27 cellular contexts compared by ENCODE assay signal in the genomic region with DNA sequence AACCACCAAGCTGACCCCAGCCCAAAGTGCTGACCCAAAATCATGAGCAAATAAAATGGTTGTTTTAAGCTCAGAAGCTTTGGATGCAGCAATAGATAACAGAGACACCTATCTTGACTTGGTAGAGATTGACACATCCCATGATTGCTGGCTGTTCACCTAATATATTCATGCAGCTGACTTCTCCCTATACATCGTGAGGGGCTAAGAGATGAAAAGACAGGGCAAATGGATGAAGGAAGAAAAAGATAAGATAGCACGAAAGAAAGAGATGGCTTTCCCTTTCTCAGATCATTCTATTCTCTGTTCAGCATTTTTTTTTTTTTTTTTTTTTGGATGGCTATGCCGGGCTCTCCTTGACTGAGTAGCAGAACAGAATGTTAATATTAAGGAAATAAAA.
"Had no signal": no experiment of that assay in that cellular context is flagged by ENCODE, and none has a peak within 500 bp of the region (broad histone marks: within the 10 kb centered on the region; RNA-seq: fewer than 3 reads in every experiment).

No MANE protein-coding gene starts in this region.

- H3K27ac Mint-ChIP-seq: stimulated activated effector memory CD8-positive, alpha-beta T cell treated with anti-CD3 and anti-CD28 coated beads, Interleukin-12 subunit alpha, Interleukin-12 subunit beta, amount 100 ng/mL, for 72 hours; stimulated activated memory B cell treated with anti-CD40 and anti-IgM and Interleukin-4, amounts not matched to agents 10 μg/mL and 1 μg/mL and 100 μg/mL, for 72 hours; stimulated activated naive B cell treated with anti-CD40 and anti-IgM and Interleukin-4, amounts not matched to agents 10 μg/mL and 1 μg/mL and 100 μg/mL, for 72 hours; stimulated activated naive CD8-positive, alpha-beta T cell treated with anti-CD3 and anti-CD28 coated beads, Interleukin-15, amount 100 ng/mL, for 72 hours; stimulated activated naive CD8-positive, alpha-beta T cell treated with anti-CD3 and anti-CD28 coated beads, Interleukin-15, Interleukin-2, amounts not matched to agents 100 ng/mL and 50 ng/mL, for 24 hours; type B pancreatic cell had no signal

- H3K27ac ChIP-seq: stomach, suprapubic skin, testis, thoracic aorta, thyroid gland, tibial artery, transverse colon, upper lobe of left lung, upper lobe of right lung, uterus, vagina had no signal

- H3K36me3 ChIP-seq: stomach, suprapubic skin, thoracic aorta, thyroid gland, transverse colon, upper lobe of left lung, upper lobe of right lung, uterus had no signal

- H3K4me3 Mint-ChIP-seq: stimulated activated effector memory CD8-positive, alpha-beta T cell treated with anti-CD3 and anti-CD28 coated beads, Interleukin-12 subunit alpha, Interleukin-12 subunit beta, amount 100 ng/mL, for 72 hours; stimulated activated memory B cell treated with anti-CD40 and anti-IgM and Interleukin-4, amounts not matched to agents 10 μg/mL and 1 μg/mL and 100 μg/mL, for 72 hours; stimulated activated naive B cell treated with anti-CD40 and anti-IgM and Interleukin-4, amounts not matched to agents 10 μg/mL and 1 μg/mL and 100 μg/mL, for 72 hours; stimulated activated naive CD8-positive, alpha-beta T cell treated with anti-CD3 and anti-CD28 coated beads, Interleukin-15, amount 100 ng/mL, for 72 hours; stimulated activated naive CD8-positive, alpha-beta T cell treated with anti-CD3 and anti-CD28 coated beads, Interleukin-15, Interleukin-2, amounts not matched to agents 100 ng/mL and 50 ng/mL, for 24 hours; type B pancreatic cell had no signal

- DNase-seq: stimulated activated CD4-positive, alpha-beta T cell treated with anti-CD3 and anti-CD28 coated beads, Interleukin-2, amount 100 ng/mL, for 48 hours; stimulated activated CD4-positive, alpha-beta T cell treated with anti-CD3 and anti-CD28 coated beads, Interleukin-4, amount 100 ng/mL, for 1 hour; stimulated activated CD4-positive, alpha-beta T cell treated with anti-CD3 and anti-CD28 coated beads, Interleukin-4, amount 100 ng/mL, for 24 hours; stimulated activated CD4-positive, alpha-beta T cell treated with anti-CD3 and anti-CD28 coated beads, Interleukin-4, amount 100 ng/mL, for 4 hours; stimulated activated CD8-positive, alpha-beta memory T cell treated with anti-CD3 and anti-CD28 coated beads, Interleukin-4, amount 100 ng/mL, for 48 hours; stimulated activated naive B cell treated with anti-CD40 and anti-IgM and Interleukin-4, amounts not matched to agents 10 μg/mL and 1 μg/mL and 100 μg/mL, for 72 hours; stimulated activated naive CD4-positive, alpha-beta T cell; stimulated activated naive CD4-positive, alpha-beta T cell treated with Interleukin-2 at 50 U/mL for 16 hours; stimulated activated naive CD8-positive, alpha-beta T cell treated with anti-CD3 and anti-CD28 coated beads, Interleukin-15, amount 100 ng/mL, for 72 hours; stimulated activated naive CD8-positive, alpha-beta T cell treated with anti-CD3 and anti-CD28 coated beads, Interleukin-15, Interleukin-2, amounts not matched to agents 100 U/mL and 50 U/mL, for 24 hours; stomach; testis; thyroid gland; tibial artery; transverse colon; trophoblast cell; upper lobe of left lung; upper lobe of right lung; uterus had no signal

- H3K4me1 Mint-ChIP-seq: stimulated activated effector memory CD8-positive, alpha-beta T cell treated with anti-CD3 and anti-CD28 coated beads, Interleukin-12 subunit alpha, Interleukin-12 subunit beta, amount 100 ng/mL, for 72 hours; stimulated activated memory B cell treated with anti-CD40 and anti-IgM and Interleukin-4, amounts not matched to agents 10 μg/mL and 1 μg/mL and 100 μg/mL, for 72 hours; stimulated activated naive B cell treated with anti-CD40 and anti-IgM and Interleukin-4, amounts not matched to agents 10 μg/mL and 1 μg/mL and 100 μg/mL, for 72 hours; stimulated activated naive CD8-positive, alpha-beta T cell treated with anti-CD3 and anti-CD28 coated beads, Interleukin-15, amount 100 ng/mL, for 72 hours had no signal

- H3K27me3 Mint-ChIP-seq: stimulated activated memory B cell treated with anti-CD40 and anti-IgM and Interleukin-4, amounts not matched to agents 10 μg/mL and 1 μg/mL and 100 μg/mL, for 72 hours; stimulated activated naive B cell treated with anti-CD40 and anti-IgM and Interleukin-4, amounts not matched to agents 10 μg/mL and 1 μg/mL and 100 μg/mL, for 72 hours; stimulated activated naive CD8-positive, alpha-beta T cell treated with anti-CD3 and anti-CD28 coated beads, Interleukin-15, amount 100 ng/mL, for 72 hours; stimulated activated naive CD8-positive, alpha-beta T cell treated with anti-CD3 and anti-CD28 coated beads, Interleukin-15, Interleukin-2, amounts not matched to agents 100 ng/mL and 50 ng/mL, for 24 hours had no signal

- H3K9me3 ChIP-seq: stomach, suprapubic skin, testis, thoracic aorta, thyroid gland, tibial artery, tibial nerve, transverse colon, upper lobe of left lung, upper lobe of right lung, uterus, vagina had no signal

- H3K27me3 ChIP-seq: stomach, suprapubic skin, testis, thyroid gland, tibial artery, tibial nerve, transverse colon, upper lobe of left lung, upper lobe of right lung, uterus, vagina had no signal

- H3K4me3 ChIP-seq: stomach, suprapubic skin, testis, thoracic aorta, thyroid gland, tibial artery, tibial nerve, transverse colon, upper lobe of left lung, upper lobe of right lung, uterus, vagina had no signal

- H3K9me3 Mint-ChIP-seq: stimulated activated memory B cell treated with anti-CD40 and anti-IgM and Interleukin-4, amounts not matched to agents 10 μg/mL and 1 μg/mL and 100 μg/mL, for 72 hours; type B pancreatic cell had no signal

- H3K36me3 Mint-ChIP-seq: stimulated activated effector memory CD8-positive, alpha-beta T cell treated with anti-CD3 and anti-CD28 coated beads, Interleukin-12 subunit alpha, Interleukin-12 subunit beta, amount 100 ng/mL, for 72 hours; stimulated activated memory B cell treated with anti-CD40 and anti-IgM and Interleukin-4, amounts not matched to agents 10 μg/mL and 1 μg/mL and 100 μg/mL, for 72 hours; stimulated activated naive B cell treated with anti-CD40 and anti-IgM and Interleukin-4, amounts not matched to agents 10 μg/mL and 1 μg/mL and 100 μg/mL, for 72 hours; type B pancreatic cell had no signal

- H3K4me1 ChIP-seq: suprapubic skin, uterus, vagina had no signal

- ATAC-seq: stimulated activated effector memory CD8-positive, alpha-beta T cell treated with anti-CD3 and anti-CD28 coated beads, Interleukin-12 subunit alpha, Interleukin-12 subunit beta, amount 100 ng/mL, for 72 hours; stimulated activated memory B cell treated with anti-CD40 and anti-IgM and Interleukin-4, amounts not matched to agents 10 μg/mL and 1 μg/mL and 100 μg/mL, for 72 hours; stimulated activated naive B cell treated with anti-CD40 and anti-IgM and Interleukin-4, amounts not matched to agents 10 μg/mL and 1 μg/mL and 100 μg/mL, for 72 hours; stimulated activated naive CD8-positive, alpha-beta T cell treated with anti-CD3 and anti-CD28 coated beads, Interleukin-15, amount 100 ng/mL, for 72 hours; stimulated activated naive CD8-positive, alpha-beta T cell treated with anti-CD3 and anti-CD28 coated beads, Interleukin-15, Interleukin-2, amounts not matched to agents 100 U/mL and 50 U/mL, for 24 hours; upper lobe of right lung had no signal
